Comparison of ENCODE assay signal across 2 cellular contexts in genomic region chr1:31681421-31681820, GRCh38.
TF ChIP-seq lines count a peak whose summit lies in the region.

No MANE protein-coding gene starts in this region.

TF ChIP-seq in IMR-90, 13 proteins besides CTCF, POLR2A, EP300 and RAD21:
- TF ChIP-seq CEBPB (IDR thresholded peaks at IDR 0.05; ENCODE audit: low read depth, low read length), result no peak
- TF ChIP-seq FOS (IDR thresholded peaks at IDR 0.05; ENCODE audit: low read depth, low read length), result no peak
- TF ChIP-seq NFE2L2 (IDR thresholded peaks at IDR 0.05; ENCODE audit: low read depth, low read length), result no peak
- TF ChIP-seq ELK1 (IDR thresholded peaks at IDR 0.05; ENCODE audit: borderline replicate concordance, low read depth, low read length), result no peak
- no peak for TF ChIP-seq BHLHE40 (IDR thresholded peaks at IDR 0.05; ENCODE audit: low read depth, low read length)
- no peak for TF ChIP-seq MXI1 (IDR thresholded peaks at IDR 0.05; ENCODE audit: borderline replicate concordance, low read depth, low read length)
- TF ChIP-seq MAFK (IDR thresholded peaks at IDR 0.05; ENCODE audit: low read depth, low read length), result no peak
- TF ChIP-seq CHD1 (IDR thresholded peaks at IDR 0.05; ENCODE audit: low read depth, low read length), result no peak
- no peak for TF ChIP-seq RFX5 (IDR thresholded peaks at IDR 0.05; ENCODE audit: low read depth, low read length)
- TF ChIP-seq MAZ (IDR thresholded peaks at IDR 0.05; ENCODE audit: borderline replicate concordance, low read depth, low read length), result no peak
- no peak for TF ChIP-seq USF2 (IDR thresholded peaks at IDR 0.05; ENCODE audit: low read depth, low read length)
- no peak for TF ChIP-seq SMC3 (IDR thresholded peaks at IDR 0.05; ENCODE audit: low read depth, low read length)
- TF ChIP-seq RCOR1 (IDR thresholded peaks at IDR 0.05; ENCODE audit: insufficient replicate concordance, low read length), result no peak
TF ChIP-seq in IMR-90: peak in this region for 0.

TF ChIP-seq in endothelial cell of umbilical vein, 7 proteins besides CTCF, POLR2A, EP300 and RAD21:
- no peak for TF ChIP-seq GATA2 (IDR thresholded peaks at IDR 0.05; ENCODE audit: insufficient read depth, insufficient read length, low read depth, low read length)
- no peak for TF ChIP-seq FOS (IDR thresholded peaks at IDR 0.05; ENCODE audit: borderline replicate concordance, insufficient read depth, low read length)
- no peak for TF ChIP-seq MYC (IDR thresholded peaks at IDR 0.05; ENCODE audit: low read depth, low read length)
- no peak for TF ChIP-seq POLR2AphosphoS5 (IDR thresholded peaks at IDR 0.05; ENCODE audit: insufficient read depth, low read depth, low read length)
TF ChIP-seq in endothelial cell of umbilical vein: peak in this region for 0.
